14 cellular contexts compared by ENCODE assay signal in genomic region chr17:6948562-6948961, GRCh38. TPM values are rescaled to one million over a fixed set of nuclear protein-coding genes. Genes with fewer than 3 reads are reported as not detected.
DNase-seq lines count a peak whose midpoint lies in the region; ATAC-seq lines count a peak whose summit lies in the region.
"Had no signal": no experiment of that assay in that cellular context is flagged by ENCODE, and none has a peak within 500 bp of the region (broad histone marks: within the 10 kb centered on the region; RNA-seq: fewer than 3 reads in every experiment).

No MANE protein-coding gene starts in this region.

- H3K27ac Mint-ChIP-seq in stimulated activated naive CD8-positive, alpha-beta T cell treated with anti-CD3 and anti-CD28 coated beads, Interleukin-15, amount 100 ng/mL, for 72 hours, result no peak overlapping the region
- H3K27ac Mint-ChIP-seq: T-helper 17 cell had no signal

- no peaks in the 10 kb centered on the region for H3K27me3 Mint-ChIP-seq in stimulated activated naive CD8-positive, alpha-beta T cell treated with anti-CD3 and anti-CD28 coated beads, Interleukin-15, amount 100 ng/mL, for 72 hours
- H3K27me3 Mint-ChIP-seq: CD4-positive, CD25-positive, alpha-beta regulatory T cell had no signal

- peaks cover 13% of the 10 kb centered on the region for H3K4me1 Mint-ChIP-seq in stimulated activated naive CD8-positive, alpha-beta T cell treated with anti-CD3 and anti-CD28 coated beads, Interleukin-15, amount 100 ng/mL, for 72 hours

- intact Hi-C loops in left colon (cut with DNase I, micrococcal nuclease), result no loop called here

- H3K9me3 Mint-ChIP-seq in stimulated activated naive CD8-positive, alpha-beta T cell treated with anti-CD3 and anti-CD28 coated beads, Interleukin-15, amount 100 ng/mL, for 72 hours, result no peaks in the 10 kb centered on the region
- H3K9me3 Mint-ChIP-seq: neural crest cell had no signal

- ATAC-seq in stimulated activated naive CD8-positive, alpha-beta T cell treated with anti-CD3 and anti-CD28 coated beads, Interleukin-15, Interleukin-2, amounts not matched to agents 100 U/mL and 50 U/mL, for 24 hours, result peak; percentile 93
- ATAC-seq in stimulated activated naive CD8-positive, alpha-beta T cell treated with anti-CD3 and anti-CD28 coated beads, Interleukin-15, amount 100 ng/mL, for 72 hours, result no peak
- ATAC-seq in left colon (no peak), GM18858 (IDR thresholded peaks at IDR 0.05; ENCODE audit: unreplicated experiment) (no peak)
- ATAC-seq: T-helper 17 cell had no signal

- H3K4me3 Mint-ChIP-seq in stimulated activated naive CD8-positive, alpha-beta T cell treated with anti-CD3 and anti-CD28 coated beads, Interleukin-15, amount 100 ng/mL, for 72 hours, result peak overlapping the region in 1 of 2 donors; percentile 10
- H3K4me3 Mint-ChIP-seq: CD4-positive, CD25-positive, alpha-beta regulatory T cell; neural crest cell; T-helper 17 cell had no signal

- no peak for DNase-seq in stimulated activated naive CD8-positive, alpha-beta T cell treated with anti-CD3 and anti-CD28 coated beads, Interleukin-15, Interleukin-2, amounts not matched to agents 100 U/mL and 50 U/mL, for 24 hours
- DNase-seq in stimulated activated naive CD8-positive, alpha-beta T cell treated with anti-CD3 and anti-CD28 coated beads, Interleukin-15, amount 100 ng/mL, for 72 hours, result no peak
- DNase-seq in NOMO-1 treated with dmso at 0.1 percent for 144 hours (lab: John Stamatoyannopoulos, UW; ENCODE audit: unreplicated experiment), result peak; percentile 81
- DNase-seq in dermis blood vessel endothelial cell, result peak; percentile 34
- DNase-seq in left colon, result no peak
- no peak for DNase-seq in HUDEP-2 (lab: John Stamatoyannopoulos, UW; ENCODE audit: unreplicated experiment in 76 of 76)
- no peak for DNase-seq in activated gamma-delta T cell (lab: John Stamatoyannopoulos, UW)
- DNase-seq: CD4-positive, CD25-positive, alpha-beta regulatory T cell; MG63; T-helper 17 cell had no signal

RNA-seq across cellular contexts. Expression of gene ALOX12, which starts 47.3 kb away (rescaled TPM):
- total RNA-seq in dermis blood vessel endothelial cell (not detected in 2 replicates), left colon (not detected)
- total RNA-seq: chondrocyte, OCI-LY7 had no signal

Comparison
In these comparisons a context has a peak if more than half of its experiments do, and no peak if none do; other contexts are left out.
1. DNase-seq: peak in NOMO-1 treated with dmso at 0.1 percent for 144 hours (single experiment) and dermis blood vessel endothelial cell (single experiment); none in stimulated activated naive CD8-positive, alpha-beta T cell treated with anti-CD3 and anti-CD28 coated beads, Interleukin-15, Interleukin-2, amounts not matched to agents 100 U/mL and 50 U/mL, for 24 hours (single experiment), stimulated activated naive CD8-positive, alpha-beta T cell treated with anti-CD3 and anti-CD28 coated beads, Interleukin-15, amount 100 ng/mL, for 72 hours (0 of 2), left colon (0 of 2), HUDEP-2 (0 of 76) and activated gamma-delta T cell (single experiment).